ENCODE assay signal across 25 cellular contexts in the genomic region with DNA sequence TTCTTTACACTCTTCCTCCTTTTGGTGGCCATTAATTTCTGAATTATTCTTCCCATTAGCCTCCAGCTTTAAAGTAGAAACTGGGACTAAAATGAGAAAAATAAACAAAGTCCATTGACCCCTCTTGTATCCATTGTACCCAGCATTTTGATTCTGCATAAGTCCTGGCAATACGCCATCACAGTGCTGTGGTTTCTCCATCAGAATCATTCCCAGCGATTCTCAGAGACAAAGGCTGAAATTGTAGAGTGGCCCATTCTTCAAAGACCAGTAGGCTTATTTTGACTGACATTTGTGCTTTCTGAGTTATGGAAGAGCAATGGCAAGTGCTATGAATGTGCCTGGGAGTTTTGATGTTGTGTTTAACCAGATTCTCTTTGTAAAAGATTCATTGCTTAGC.
"Had no signal": no experiment of that assay in that cellular context is flagged by ENCODE, and none has a peak within 500 bp of the region (broad histone marks: within the 10 kb centered on the region; RNA-seq: fewer than 3 reads in every experiment).

No MANE protein-coding gene starts in this region.

- ATAC-seq: left colon; left lung; lower lobe of right lung; naive thymus-derived CD8-positive, alpha-beta T cell; right cardiac atrium; sciatic nerve; stimulated activated naive B cell treated with anti-CD40 and anti-IgM and Interleukin-4, amounts not matched to agents 10 μg/mL and 1 μg/mL and 100 μg/mL, for 72 hours; stimulated activated naive CD8-positive, alpha-beta T cell treated with anti-CD3 and anti-CD28 coated beads, Interleukin-15, Interleukin-2, amounts not matched to agents 100 U/mL and 50 U/mL, for 24 hours had no signal

- H3K27ac ChIP-seq: left lung, lower lobe of right lung, ovary, skin epidermis, stomach, testis, thyroid gland, transverse colon, upper lobe of left lung, vagina had no signal

- H3K27me3 ChIP-seq: left lung, ovary, stomach, testis, thyroid gland, transverse colon, upper lobe of left lung, vagina had no signal

- H3K4me3 ChIP-seq: left lung, lower lobe of right lung, ovary, skin epidermis, stomach, testis, thyroid gland, transverse colon, upper lobe of left lung, vagina had no signal

- H3K4me1 ChIP-seq: left lung, lower lobe of right lung, testis, thyroid gland, transverse colon, upper lobe of left lung, vagina had no signal

- H3K9me3 ChIP-seq: left lung, lower lobe of right lung, ovary, stomach, testis, thyroid gland, transverse colon, upper lobe of left lung, vagina had no signal

- DNase-seq: immature natural killer cell; kidney; left colon; left lung; lower lobe of right lung; mammary epithelial cell; mesenchymal stem cell; naive thymus-derived CD8-positive, alpha-beta T cell; ovary; retina; right cardiac atrium; stimulated activated CD4-positive, alpha-beta T cell treated with anti-CD3 and anti-CD28 coated beads, Interleukin-12 subunit alpha, Interleukin-12 subunit beta, amount 100 ng/mL, for 4 hours; stimulated activated CD4-positive, alpha-beta T cell treated with anti-CD3 and anti-CD28 coated beads, Interleukin-15, amount 100 ng/mL, for 24 hours; stimulated activated CD4-positive, alpha-beta T cell treated with anti-CD3 and anti-CD28 coated beads, Interleukin-2, amount 100 ng/mL, for 24 hours; stimulated activated CD4-positive, alpha-beta T cell treated with anti-CD3 and anti-CD28 coated beads, Interleukin-4, amount 100 ng/mL, for 1 hour; stimulated activated naive B cell treated with anti-CD40 and anti-IgM and Interleukin-4, amounts not matched to agents 10 μg/mL and 1 μg/mL and 100 μg/mL, for 72 hours; stimulated activated naive CD8-positive, alpha-beta T cell treated with anti-CD3 and anti-CD28 coated beads, Interleukin-15, Interleukin-2, amounts not matched to agents 100 U/mL and 50 U/mL, for 24 hours; stomach; testis; thyroid gland; transverse colon; upper lobe of left lung had no signal

- H3K36me3 ChIP-seq: left lung, lower lobe of right lung, ovary, stomach, thyroid gland, transverse colon, upper lobe of left lung, vagina had no signal
